ENCODE assay signal across 13 cellular contexts in the genomic region with DNA sequence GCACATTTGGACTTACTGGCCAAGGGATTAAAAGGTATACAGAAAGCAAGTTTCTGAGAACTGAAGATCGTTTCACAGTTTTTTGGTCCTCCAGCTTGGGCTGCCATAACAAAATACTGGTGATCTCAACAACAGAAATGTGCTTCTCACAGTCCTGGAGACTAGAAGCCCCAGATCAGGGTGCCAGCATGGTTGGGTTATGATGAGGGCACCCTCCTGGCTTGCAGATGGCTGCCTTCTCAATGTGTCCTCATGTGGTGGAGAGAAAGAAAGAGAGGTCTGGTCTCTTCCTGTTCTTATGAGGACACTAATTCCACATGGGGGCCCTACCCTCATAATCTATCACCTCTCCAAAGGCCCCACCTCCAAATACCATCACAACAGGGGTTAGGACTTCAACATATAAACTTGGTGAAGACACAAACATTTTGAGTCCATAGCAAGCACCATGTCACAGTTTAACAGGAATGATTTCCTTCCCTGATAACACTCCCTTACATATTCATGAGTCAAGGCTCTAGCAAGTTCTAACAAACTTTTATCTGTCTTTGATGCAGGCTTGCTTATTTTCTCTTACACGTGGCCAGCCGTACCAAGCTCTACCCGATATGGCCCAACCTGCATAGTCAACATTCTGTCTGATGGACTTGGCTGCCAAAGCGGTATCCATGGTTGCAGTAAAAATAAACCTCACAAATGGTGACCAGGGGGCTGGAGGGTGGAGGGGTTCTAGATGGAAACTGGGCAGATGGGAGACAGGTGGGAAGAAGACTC. TPM values are rescaled to one million over a fixed set of nuclear protein-coding genes. Genes with fewer than 3 reads are reported as not detected.
A peak's percentile ranks its signal among the peaks of the same experiment; 100 is the strongest.
DNase-seq lines count a peak whose midpoint lies in the region; ATAC-seq and TF ChIP-seq lines count a peak whose summit lies in the region.
"Had no signal": no experiment of that assay in that cellular context is flagged by ENCODE, and none has a peak within 500 bp of the region (broad histone marks: within the 10 kb centered on the region; RNA-seq: fewer than 3 reads in every experiment).

No MANE protein-coding gene starts in this region.

- no peaks in the 10 kb centered on the region for H3F3A ChIP-seq in smooth muscle cell (ENCODE audit: low read depth)

- H2BK120ac ChIP-seq in mesenchymal stem cell (ENCODE audit: low read depth, low read length): no peak overlapping the region

- no peak overlapping the region for H3K4me3 ChIP-seq in mesenchymal stem cell (ENCODE audit: insufficient read depth in 1 of 2, low read depth in 1 of 2, low read length in 2 of 2)
- no peak overlapping the region for H3K4me3 ChIP-seq in smooth muscle cell
- H3K4me3 ChIP-seq: MG63 had no signal

- H3K18ac ChIP-seq in mesenchymal stem cell (ENCODE audit: low read depth in 1 of 2, low read length in 2 of 2): no peak overlapping the region

- H3K36me3 ChIP-seq in mesenchymal stem cell (ENCODE audit: control insufficient read depth in 1 of 2, insufficient read depth in 2 of 2, low read depth in 1 of 2, low read length in 2 of 2): no peaks in the 10 kb centered on the region
- no peaks in the 10 kb centered on the region for H3K36me3 ChIP-seq in smooth muscle cell (ENCODE audit: low read depth)
- H3K36me3 ChIP-seq: MG63 had no signal

- peak overlapping the region; percentile 53 for H3K9ac ChIP-seq in mesenchymal stem cell (ENCODE audit: low read length)
- H3K9ac ChIP-seq in smooth muscle cell (ENCODE audit: low read depth): no peak overlapping the region

- H4K8ac ChIP-seq in mesenchymal stem cell (ENCODE audit: low read length): no peak overlapping the region

- H3K79me2 ChIP-seq in smooth muscle cell (ENCODE audit: low read depth): no peaks in the 10 kb centered on the region

- no peak overlapping the region for H4K91ac ChIP-seq in mesenchymal stem cell (ENCODE audit: low read length)

- ATAC-seq in activated CD8-positive, alpha-beta T cell treated with anti-CD3 and anti-CD28 coated beads for 36 hours: no peak
- no peak for ATAC-seq in activated CD8-positive, alpha-beta T cell treated with anti-CD3 and anti-CD28 coated beads, Interleukin-2, amount 10 ng/mL, durations not matched to agents 7 days and 5 days
- no peak for ATAC-seq in effector memory CD8-positive, alpha-beta T cell (replicated peaks)

- no peaks in the 10 kb centered on the region for H3K36me3 Mint-ChIP-seq in activated CD8-positive, alpha-beta T cell treated with anti-CD3 and anti-CD28 coated beads for 36 hours (ENCODE audit: low read depth)
- H3K36me3 Mint-ChIP-seq in activated CD8-positive, alpha-beta T cell treated with anti-CD3 and anti-CD28 coated beads, Interleukin-2, amount 10 ng/mL, durations not matched to agents 7 days and 5 days (ENCODE audit: low read depth): no peaks in the 10 kb centered on the region
- H3K36me3 Mint-ChIP-seq in effector memory CD8-positive, alpha-beta T cell (ENCODE audit: insufficient read depth): no peaks in the 10 kb centered on the region
- H3K36me3 Mint-ChIP-seq: naive thymus-derived CD8-positive, alpha-beta T cell had no signal

- H3K27ac ChIP-seq in mesenchymal stem cell (ENCODE audit: low read length, poor library complexity, severe bottlenecking) (no peak overlapping the region), smooth muscle cell (ENCODE audit: low read depth) (no peak overlapping the region)

- H3K4me1 ChIP-seq in mesenchymal stem cell (ENCODE audit: control insufficient read depth, insufficient read depth, low read depth, low read length) (no peaks in the 10 kb centered on the region), smooth muscle cell (ENCODE audit: low read depth) (no peaks in the 10 kb centered on the region)

- H3K4me2 ChIP-seq in mesenchymal stem cell (ENCODE audit: low read length, poor library complexity, severe bottlenecking): no peak overlapping the region
- no peak overlapping the region for H3K4me2 ChIP-seq in smooth muscle cell

- H2AK5ac ChIP-seq in mesenchymal stem cell (ENCODE audit: low read length, severe bottlenecking): no peak overlapping the region

- H3K4me3 Mint-ChIP-seq in activated CD8-positive, alpha-beta T cell treated with anti-CD3 and anti-CD28 coated beads for 36 hours: no peak overlapping the region
- H3K4me3 Mint-ChIP-seq in activated CD8-positive, alpha-beta T cell treated with anti-CD3 and anti-CD28 coated beads, Interleukin-2, amount 10 ng/mL, durations not matched to agents 7 days and 5 days: no peak overlapping the region
- H3K4me3 Mint-ChIP-seq in effector memory CD8-positive, alpha-beta T cell: no peak overlapping the region
- H3K4me3 Mint-ChIP-seq: naive thymus-derived CD8-positive, alpha-beta T cell had no signal

- H4K20me1 ChIP-seq in smooth muscle cell (ENCODE audit: low read depth): no peaks in the 10 kb centered on the region

- peaks cover 9% of the 10 kb centered on the region for H3K4me1 Mint-ChIP-seq in activated CD8-positive, alpha-beta T cell treated with anti-CD3 and anti-CD28 coated beads for 36 hours (ENCODE audit: low read depth)
- H3K4me1 Mint-ChIP-seq in activated CD8-positive, alpha-beta T cell treated with anti-CD3 and anti-CD28 coated beads, Interleukin-2, amount 10 ng/mL, durations not matched to agents 7 days and 5 days (ENCODE audit: low read depth): peaks cover 12% of the 10 kb centered on the region
- H3K4me1 Mint-ChIP-seq in effector memory CD8-positive, alpha-beta T cell (ENCODE audit: low read depth in 2 of 2): peaks cover 0 to 2% of the 10 kb centered on the region in 2 donors

- H3K14ac ChIP-seq in mesenchymal stem cell (ENCODE audit: low read length in 2 of 2): no peak overlapping the region

- H2BK15ac ChIP-seq in mesenchymal stem cell (ENCODE audit: low read depth, poor library complexity, severe bottlenecking): no peak overlapping the region

- H2BK5ac ChIP-seq in mesenchymal stem cell (ENCODE audit: low read depth, low read length, poor library complexity, severe bottlenecking): no peak overlapping the region

- no peaks in the 10 kb centered on the region for H3K79me1 ChIP-seq in mesenchymal stem cell (replicated peaks; ENCODE audit: low read length, poor library complexity, severe bottlenecking)

- H3K4ac ChIP-seq in mesenchymal stem cell (ENCODE audit: low read depth in 1 of 2, low read length in 2 of 2): no peak overlapping the region

- no peak for TF ChIP-seq CTCF in activated CD8-positive, alpha-beta T cell treated with anti-CD3 and anti-CD28 coated beads for 36 hours (IDR thresholded peaks at IDR 0.05)
- TF ChIP-seq CTCF in smooth muscle cell (IDR thresholded peaks at IDR 0.05; ENCODE audit: borderline replicate concordance, insufficient read depth, poor library complexity, severe bottlenecking): no peak

- H2BK12ac ChIP-seq in mesenchymal stem cell (ENCODE audit: low read length in 2 of 2): no peak overlapping the region

- CTCF ChIA-PET in activated CD8-positive, alpha-beta T cell treated with anti-CD3 and anti-CD28 coated beads for 36 hours (lab: Charles Lee): interaction anchor here (0.6 to 5.2 kb wide), 12 partner anchors 19 to 88 kb away, joined by 3 to 27 read pairs (median 4); partner anchors contain the start of gene CXCR1
- CTCF ChIA-PET in activated CD8-positive, alpha-beta T cell treated with anti-CD3 and anti-CD28 coated beads, Interleukin-2, amount 10 ng/mL, durations not matched to agents 7 days and 5 days (lab: Charles Lee): interaction anchor here (0.7 to 2.5 kb wide), 11 partner anchors 20 to 197 kb away, joined by 3 to 8 read pairs (median 4); partner anchors contain the start of genes AAMP, CXCR1 and PNKD

- H3K27me3 ChIP-seq in mesenchymal stem cell (ENCODE audit: control insufficient read depth in 1 of 2, insufficient read depth in 1 of 2, low read length in 2 of 2) (peaks cover 0 to 15% of the 10 kb centered on the region in 2 experiments), smooth muscle cell (ENCODE audit: low read depth) (no peaks in the 10 kb centered on the region)
- H3K27me3 ChIP-seq: MG63 had no signal

- H2AFZ ChIP-seq in mesenchymal stem cell (ENCODE audit: low read depth, low read length) (no peak overlapping the region), smooth muscle cell (ENCODE audit: low read depth) (peak overlapping the region; percentile 79)

- H3K9me3 ChIP-seq in mesenchymal stem cell (ENCODE audit: control insufficient read depth, low read length) (no peaks in the 10 kb centered on the region), smooth muscle cell (replicated peaks; ENCODE audit: low read depth) (no peaks in the 10 kb centered on the region)
- H3K9me3 ChIP-seq: MG63 had no signal

- H3K23ac ChIP-seq in mesenchymal stem cell (ENCODE audit: low read length in 2 of 2): no peak overlapping the region

- DNase-seq in activated CD8-positive, alpha-beta T cell treated with anti-CD3 and anti-CD28 coated beads for 36 hours: no peak
- DNase-seq in activated CD8-positive, alpha-beta T cell treated with anti-CD3 and anti-CD28 coated beads, Interleukin-2, amount 10 ng/mL, durations not matched to agents 7 days and 5 days: no peak
- DNase-seq in amniotic epithelial cell (ENCODE audit: low read depth) (peak; percentile 85), mesenchymal stem cell (no peak), smooth muscle cell (lab: John Stamatoyannopoulos, UW; ENCODE audit: unreplicated experiment) (no peak), CD1c-positive myeloid dendritic cell (ENCODE audit: extremely low spot score) (no peak), NOMO-1 (lab: John Stamatoyannopoulos, UW; ENCODE audit: unreplicated experiment in 2 of 2) (no peak)
- no peak for DNase-seq in effector memory CD8-positive, alpha-beta T cell
- DNase-seq: kidney, SIG-M5 had no signal

- H3K9me3 Mint-ChIP-seq in activated CD8-positive, alpha-beta T cell treated with anti-CD3 and anti-CD28 coated beads for 36 hours: no peaks in the 10 kb centered on the region
- H3K9me3 Mint-ChIP-seq in activated CD8-positive, alpha-beta T cell treated with anti-CD3 and anti-CD28 coated beads, Interleukin-2, amount 10 ng/mL, durations not matched to agents 7 days and 5 days (ENCODE audit: insufficient read depth): no peaks in the 10 kb centered on the region
- H3K9me3 Mint-ChIP-seq in effector memory CD8-positive, alpha-beta T cell: no peaks in the 10 kb centered on the region
- H3K9me3 Mint-ChIP-seq: activated T-helper 2 cell treated with anti-CD3 and anti-CD28 coated beads, Interferon-gamma antibody, Interleukin-2, Interleukin-4, amounts not matched to agents 10 μg/mL and 5 μg/mL and 100 μg/mL, durations not matched to agents 14 hours and 24 hours and 36 hours; naive thymus-derived CD8-positive, alpha-beta T cell had no signal

- WGBS in mesenchymal stem cell: 89% methylated on average over 5 of the region's 5 CpGs
- 78% methylated on average over 5 of the region's 5 CpGs for WGBS in smooth muscle cell (ENCODE audit: low lambda C conversion rate)

- H3K27me3 Mint-ChIP-seq in activated CD8-positive, alpha-beta T cell treated with anti-CD3 and anti-CD28 coated beads for 36 hours: no peaks in the 10 kb centered on the region
- H3K27me3 Mint-ChIP-seq in activated CD8-positive, alpha-beta T cell treated with anti-CD3 and anti-CD28 coated beads, Interleukin-2, amount 10 ng/mL, durations not matched to agents 7 days and 5 days (ENCODE audit: low read depth): peaks cover 8% of the 10 kb centered on the region
- peaks cover 0 to 5% of the 10 kb centered on the region in 2 donors for H3K27me3 Mint-ChIP-seq in effector memory CD8-positive, alpha-beta T cell

- POLR2A ChIA-PET in activated CD8-positive, alpha-beta T cell treated with anti-CD3 and anti-CD28 coated beads for 36 hours (lab: Charles Lee): interaction anchor here (0.7 to 1.1 kb wide), 3 partner anchors 44 to 69 kb away, joined by 3 to 4 read pairs (median 4); no protein-coding TSS in a partner anchor
- POLR2A ChIA-PET in activated CD8-positive, alpha-beta T cell treated with anti-CD3 and anti-CD28 coated beads, Interleukin-2, amount 10 ng/mL, durations not matched to agents 7 days and 5 days (lab: Charles Lee): interaction anchor here (1.3 kb wide), 1 partner anchor 68 kb away, joined by 3 read pairs; no protein-coding TSS in a partner anchor

- intact Hi-C loops in activated CD8-positive, alpha-beta T cell treated with anti-CD3 and anti-CD28 coated beads for 36 hours (cut with micrococcal nuclease): loop anchor here (5.0 kb wide), 2 partner anchors 40 to 70 kb away; no protein-coding TSS in a partner anchor

- peak overlapping the region; percentile 53 for H3K27ac Mint-ChIP-seq in activated CD8-positive, alpha-beta T cell treated with anti-CD3 and anti-CD28 coated beads for 36 hours
- H3K27ac Mint-ChIP-seq in activated CD8-positive, alpha-beta T cell treated with anti-CD3 and anti-CD28 coated beads, Interleukin-2, amount 10 ng/mL, durations not matched to agents 7 days and 5 days: no peak overlapping the region
- no peak overlapping the region for H3K27ac Mint-ChIP-seq in effector memory CD8-positive, alpha-beta T cell
- H3K27ac Mint-ChIP-seq: activated T-helper 2 cell treated with anti-CD3 and anti-CD28 coated beads, Interferon-gamma antibody, Interleukin-2, Interleukin-4, amounts not matched to agents 10 μg/mL and 5 μg/mL and 100 μg/mL, durations not matched to agents 14 hours and 24 hours and 36 hours had no signal

RNA-seq across cellular contexts. Expression of gene CXCR1, which starts 20.3 kb away (rescaled TPM):
- total RNA-seq in activated CD8-positive, alpha-beta T cell treated with anti-CD3 and anti-CD28 coated beads for 36 hours: not detected
- total RNA-seq in activated CD8-positive, alpha-beta T cell treated with anti-CD3 and anti-CD28 coated beads, Interleukin-2, amount 10 ng/mL, durations not matched to agents 7 days and 5 days: under 1 TPM; 0.53 to 0.55 TPM
- not detected for polyA plus RNA-seq in mesenchymal stem cell (2013, experiment 1 of 2)
- not detected for polyA plus RNA-seq in mesenchymal stem cell (2013, experiment 2 of 2)
- not detected in 2 replicates for total RNA-seq in smooth muscle cell
- not detected in 2 replicates for polyA plus RNA-seq in smooth muscle cell
- total RNA-seq: activated T-helper 2 cell treated with anti-CD3 and anti-CD28 coated beads, Interferon-gamma antibody, Interleukin-2, Interleukin-4, amounts not matched to agents 10 μg/mL and 5 μg/mL and 100 μg/mL, durations not matched to agents 14 hours and 24 hours and 36 hours; naive thymus-derived CD8-positive, alpha-beta T cell had no signal

RNA-seq across cellular contexts. Expression of gene ARPC2, which starts 29.9 kb away (rescaled TPM):
- 100 to 1,000 TPM; 636 to 644 TPM for total RNA-seq in activated CD8-positive, alpha-beta T cell treated with anti-CD3 and anti-CD28 coated beads for 36 hours
- total RNA-seq in activated CD8-positive, alpha-beta T cell treated with anti-CD3 and anti-CD28 coated beads, Interleukin-2, amount 10 ng/mL, durations not matched to agents 7 days and 5 days: 100 to 1,000 TPM; 821 to 844 TPM
- polyA plus RNA-seq in mesenchymal stem cell (2013, experiment 1 of 2): 757 TPM
- 767 TPM for polyA plus RNA-seq in mesenchymal stem cell (2013, experiment 2 of 2)
- total RNA-seq in smooth muscle cell: 645 and 653 TPM in 2 replicates
- 858 and 872 TPM in 2 replicates for polyA plus RNA-seq in smooth muscle cell
